In genomic region chr1:101253976-101254660, GRCh38 we compare ENCODE assay signal across 10 cellular contexts. TPM values are rescaled to one million over a fixed set of nuclear protein-coding genes. Genes with fewer than 3 reads are reported as not detected.
DNase-seq lines count a peak whose midpoint lies in the region; TF ChIP-seq lines count a peak whose summit lies in the region.
"Had no signal": no experiment of that assay in that cellular context is flagged by ENCODE, and none has a peak within 500 bp of the region (broad histone marks: within the 10 kb centered on the region; RNA-seq: fewer than 3 reads in every experiment).

No MANE protein-coding gene starts in this region.

- peak overlapping the region in 1 of 3 experiments; percentile 44; a peak in 1 of 7 replicates for H3K27ac Mint-ChIP-seq in H9
- no peak overlapping the region for H3K27ac Mint-ChIP-seq in Caco-2 (ENCODE audit: unreplicated experiment)

- no peak overlapping the region for H2BK12ac ChIP-seq in H9 (ENCODE audit: insufficient read length, low read depth, low read length)

- H3K27me3 ChIP-seq in H9 (ENCODE audit: insufficient read depth, low read length) (no peaks in the 10 kb centered on the region), Caco-2 (replicated peaks; ENCODE audit: control insufficient read depth, insufficient read depth, low read length) (no peaks in the 10 kb centered on the region)
- H3K27me3 ChIP-seq: stomach had no signal

- H3K23me2 ChIP-seq in H9 (ENCODE audit: insufficient read length, low read depth, low read length, poor library complexity, severe bottlenecking), result no peaks in the 10 kb centered on the region

- H4K8ac ChIP-seq in H9 (replicated peaks; ENCODE audit: insufficient read length, low read depth, low read length), result no peak overlapping the region

- H3K56ac ChIP-seq in H9 (ENCODE audit: insufficient read length, low read depth, low read length), result no peak overlapping the region

- peak; percentile 45 for DNase-seq in Caki2 (ENCODE audit: low read depth)
- peak; percentile 48 for DNase-seq in T1000 (lab: John Stamatoyannopoulos, UW)
- DNase-seq in kidney tubule cell (ENCODE audit: low spot score), result peak; percentile 81
- DNase-seq in H9, result no peak
- DNase-seq in Caco-2, result no peak
- DNase-seq in RPMI8226, result no peak
- DNase-seq: activated effector memory CD4-positive, alpha-beta T cell treated with Interleukin-2 at 50 U/mL for 16 hours; NCI-H146; stomach had no signal

- H2BK20ac ChIP-seq in H9 (ENCODE audit: low read depth, low read length, poor library complexity, severe bottlenecking), result no peak overlapping the region

- no peak overlapping the region for H3K4me2 ChIP-seq in H9 (ENCODE audit: insufficient read depth, insufficient read length, low read length)

- H3K9me3 ChIP-seq in HEK293 (ENCODE audit: control insufficient read depth, insufficient read depth, low read depth, low read length), result no peaks in the 10 kb centered on the region
- H3K9me3 ChIP-seq in H9 (ENCODE audit: control insufficient read depth, low read depth, low read length), result no peaks in the 10 kb centered on the region
- H3K9me3 ChIP-seq in Caco-2, result no peaks in the 10 kb centered on the region
- H3K9me3 ChIP-seq: stomach had no signal

- H3K27me3 Mint-ChIP-seq in H9 (ENCODE audit: low read depth), result no peaks in the 10 kb centered on the region
- H3K27me3 Mint-ChIP-seq in Caco-2 (ENCODE audit: insufficient read depth, unreplicated experiment), result no peaks in the 10 kb centered on the region

- H3T11ph ChIP-seq in H9 (ENCODE audit: low read length), result no peak overlapping the region

- no peaks in the 10 kb centered on the region for H3K36me3 Mint-ChIP-seq in H9 (ENCODE audit: insufficient read depth in 1 of 3, low read depth in 3 of 3)
- H3K36me3 Mint-ChIP-seq in Caco-2 (ENCODE audit: insufficient read depth, unreplicated experiment), result no peaks in the 10 kb centered on the region

- H3K27ac ChIP-seq in HEK293 (ENCODE audit: extremely low read depth, low read depth, low read length) (peak overlapping the region; percentile 18; the same call in 1 of the 2 replicates), H9 (ENCODE audit: insufficient read length, low read depth, low read length) (no peak overlapping the region)
- H3K27ac ChIP-seq: stomach had no signal

- in situ Hi-C loops in Caki2 (cut with HindIII; ENCODE audit: low pct_unique_long_range_greater_than_20kb, low sequenced_read_pairs), result no loop called here

- no peak overlapping the region for H2BK120ac ChIP-seq in H9 (ENCODE audit: low read depth, low read length, poor library complexity, severe bottlenecking)

- H3K4me1 ChIP-seq in HEK293 (ENCODE audit: control insufficient read depth, insufficient read depth, low read length) (peaks cover 12% of the 10 kb centered on the region), H9 (ENCODE audit: insufficient read depth, low read length) (no peaks in the 10 kb centered on the region; the same call in 1 of the 2 replicates), Caco-2 (no peaks in the 10 kb centered on the region)

- no peaks in the 10 kb centered on the region for H3K9me3 Mint-ChIP-seq in H9
- H3K9me3 Mint-ChIP-seq in Caco-2 (ENCODE audit: unreplicated experiment), result no peaks in the 10 kb centered on the region

- no peak overlapping the region for H3K18ac ChIP-seq in H9 (ENCODE audit: insufficient read length, low read depth, low read length)

- no peaks in the 10 kb centered on the region for H4K20me1 ChIP-seq in H9 (ENCODE audit: control insufficient read depth, insufficient read depth, insufficient read length)

- CTCF ChIA-PET in HEK293 (lab: Yijun Ruan, JAX), result interaction anchor here (1.1 kb wide), 1 partner anchor 34 kb away, joined by 7 read pairs; no protein-coding TSS in a partner anchor
- CTCF ChIA-PET in Caco-2 (lab: Charles Lee), result interaction anchor here (0.7 kb wide), 1 partner anchor 733 kb away, joined by 4 read pairs; no protein-coding TSS in a partner anchor

- H4K5ac ChIP-seq in H9 (ENCODE audit: insufficient read length, low read depth, low read length), result no peak overlapping the region

- intact Hi-C loops in Caco-2 (cut with micrococcal nuclease; ENCODE audit: unreplicated experiment), result no loop called here

- H3K79me2 ChIP-seq in H9 (ENCODE audit: insufficient read depth, low read length), result no peaks in the 10 kb centered on the region

- H3K9ac ChIP-seq in H9 (ENCODE audit: extremely low read depth, insufficient read length, low read length), result no peak overlapping the region

- H2AK5ac ChIP-seq in H9 (ENCODE audit: insufficient read length, low read length), result no peak overlapping the region

- no peak overlapping the region for H4K91ac ChIP-seq in H9 (ENCODE audit: insufficient read length, low read depth, low read length)

- H3K4me3 Mint-ChIP-seq in H9, result no peak overlapping the region
- H3K4me3 Mint-ChIP-seq in Caco-2 (ENCODE audit: unreplicated experiment), result no peak overlapping the region

- no CpG with 5 or more reads among the region's 9 CpGs for WGBS in H9 (ENCODE audit: extremely low coverage, insufficient read length, low lambda C conversion rate)

- BruUV-seq in Caco-2 (replicated peaks; lab: Mats Ljungman, UMichigan), result no TSS peak

- H3K4me1 Mint-ChIP-seq in H9, result peaks cover 8 to 14% of the 10 kb centered on the region in 2 experiments
- H3K4me1 Mint-ChIP-seq in Caco-2 (ENCODE audit: low read depth, unreplicated experiment), result no peaks in the 10 kb centered on the region

- H3K36me3 ChIP-seq in HEK293 (ENCODE audit: control insufficient read depth in 2 of 2, insufficient read depth in 1 of 2, low read length in 2 of 2), result no peaks in the 10 kb centered on the region
- no peaks in the 10 kb centered on the region for H3K36me3 ChIP-seq in Caco-2 (ENCODE audit: control insufficient read depth, insufficient read depth, low read length)
- H3K36me3 ChIP-seq: stomach had no signal

- H2BK5ac ChIP-seq in H9 (ENCODE audit: insufficient read length, low read length), result no peak overlapping the region

- TF ChIP-seq CTCF in HEK293 (tag by site-specific recombination; IDR thresholded peaks at IDR 0.05) (no peak), H9 (conservative IDR thresholded peaks at IDR 0.05) (no peak), Caco-2 (IDR thresholded peaks at IDR 0.05; ENCODE audit: insufficient read depth in 1 of 2, low read depth in 1 of 2, low read length in 1 of 2, severe bottlenecking in 1 of 2, unreplicated experiment in 1 of 2) (no peak)

- no peak overlapping the region for H3K23ac ChIP-seq in H9 (ENCODE audit: insufficient read length, low read depth, low read length)

- no peak overlapping the region for H3K4ac ChIP-seq in H9 (ENCODE audit: low read depth, low read length)

- no peaks in the 10 kb centered on the region for H3K79me1 ChIP-seq in H9 (ENCODE audit: insufficient read depth, low read depth, low read length, poor library complexity, severe bottlenecking)

- no peak overlapping the region for H2AFZ ChIP-seq in H9 (ENCODE audit: low read length)

- no peak overlapping the region for H2BK15ac ChIP-seq in H9 (ENCODE audit: low read depth, low read length)

- H3K4me3 ChIP-seq in HEK293 (ENCODE audit: low read depth, low read length) (no peak overlapping the region), Caco-2 (ENCODE audit: low read depth, low read length) (no peak overlapping the region)
- H3K4me3 ChIP-seq: stomach had no signal

- H3K14ac ChIP-seq in H9 (ENCODE audit: insufficient read depth, low read length), result no peak overlapping the region

- POLR2A ChIA-PET in HEK293 (lab: Yijun Ruan, JAX), result no interaction called here
- POLR2A ChIA-PET in Caco-2 (lab: Charles Lee), result no interaction called here

TF ChIP-seq in HEK293, 187 proteins besides CTCF, POLR2A, EP300 and RAD21 (continues in another document):
- TF ChIP-seq GLIS1 (tag by site-specific recombination; IDR thresholded peaks at IDR 0.05) (no peak), ZBTB10 (tag by site-specific recombination; IDR thresholded peaks at IDR 0.05) (no peak), ZNF548 (tag by site-specific recombination; IDR thresholded peaks at IDR 0.05) (no peak), PRDM6 (tag by site-specific recombination; IDR thresholded peaks at IDR 0.05) (peak; percentile 89), ZIC2 (tag by site-specific recombination; IDR thresholded peaks at IDR 0.05) (no peak), TRIM28 (IDR thresholded peaks at IDR 0.05; ENCODE audit: borderline replicate concordance, low read length) (peak; percentile 93)

RNA-seq across cellular contexts. Expression of gene S1PR1, which starts 17.3 kb away (rescaled TPM):
- not detected in 2 replicates for total RNA-seq in Caki2 (2014; rRNA removed; shearing (Covaris generic); ENCODE audit: low replicate concordance)
- total RNA-seq in H9 (2021), result 0.24 and 0.26 TPM in 2 replicates
- not detected in 2 replicates for total RNA-seq in Caco-2 (2022)

Comparison
In these comparisons a context has a peak if more than half of its experiments do, and no peak if none do; other contexts are left out.
1. DNase-seq: peak in Caki2 (single experiment), T1000 (single experiment) and kidney tubule cell (single experiment); none in H9 (single experiment), Caco-2 (0 of 2) and RPMI8226 (single experiment).